ENCODE assay signal across 26 cellular contexts in the genomic region with DNA sequence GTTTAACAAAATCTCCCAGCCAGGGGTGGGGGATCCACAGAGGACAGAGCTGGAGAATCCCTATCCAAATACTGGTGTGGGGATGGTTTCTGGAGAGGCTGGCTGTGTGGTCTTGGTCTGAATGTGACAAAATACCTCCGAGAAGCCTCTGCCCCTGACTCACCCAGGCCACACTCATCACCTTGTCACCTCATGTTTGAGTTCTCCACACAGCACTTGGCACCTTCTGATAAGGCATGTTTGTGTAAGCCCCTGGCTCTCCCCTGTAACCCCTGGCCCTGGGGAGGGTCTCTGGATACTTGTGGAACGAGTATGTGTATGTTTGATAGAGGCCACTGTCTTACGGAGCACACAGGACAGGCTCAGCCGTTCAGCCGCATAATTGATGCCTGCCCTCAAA. TPM values are rescaled to one million over a fixed set of nuclear protein-coding genes. Genes with fewer than 3 reads are reported as not detected.
A peak's percentile ranks its signal among the peaks of the same experiment; 100 is the strongest.
DNase-seq lines count a peak whose midpoint lies in the region; ATAC-seq and TF ChIP-seq lines count a peak whose summit lies in the region.
"Had no signal": no experiment of that assay in that cellular context is flagged by ENCODE, and none has a peak within 500 bp of the region (broad histone marks: within the 10 kb centered on the region; RNA-seq: fewer than 3 reads in every experiment).

No MANE protein-coding gene starts in this region.

- no peaks in the 10 kb centered on the region for H3K9me3 Mint-ChIP-seq in progenitor cell of endocrine pancreas (ENCODE audit: low read depth)
- H3K9me3 Mint-ChIP-seq in natural killer cell treated with Interleukin-12 subunit alpha and Interleukin-12 subunit beta and Interleukin-15 and Interleukin-18, amount 100 ng/mL, for 72 hours, result no peaks in the 10 kb centered on the region
- H3K9me3 Mint-ChIP-seq: CD8-positive, alpha-beta T cell had no signal

- TF ChIP-seq CTCF in GM13976 (IDR thresholded peaks at IDR 0.05; ENCODE audit: borderline replicate concordance, control extremely low read depth, extremely low read depth, insufficient read depth, missing control alignments), result no peak
- no peak for TF ChIP-seq CTCF in RWPE1 (conservative IDR thresholded peaks at IDR 0.05; ENCODE audit: low read depth)
- TF ChIP-seq CTCF in epithelial cell of esophagus (IDR thresholded peaks at IDR 0.05; ENCODE audit: insufficient read depth, low read depth, low read length, missing control alignments), result no peak
- TF ChIP-seq CTCF in progenitor cell of endocrine pancreas (IDR thresholded peaks at IDR 0.05; ENCODE audit: unreplicated experiment), result no peak

- H3K27ac ChIP-seq in RWPE1, result peak overlapping the region; percentile 94
- H3K27ac ChIP-seq: neutrophil, Peyer's patch had no signal

- peaks cover 18% of the 10 kb centered on the region for H3K4me1 Mint-ChIP-seq in progenitor cell of endocrine pancreas (ENCODE audit: low read depth)
- H3K4me1 Mint-ChIP-seq in natural killer cell treated with Interleukin-12 subunit alpha and Interleukin-12 subunit beta and Interleukin-15 and Interleukin-18, amount 100 ng/mL, for 72 hours (ENCODE audit: low read depth in 2 of 2), result peaks cover 0 to 12% of the 10 kb centered on the region in 2 donors

- in situ Hi-C loops in GM13976 (cut with MboI; ENCODE audit: low sequenced_read_pairs, unreplicated experiment), result no loop called here

- POLR2A ChIA-PET in RWPE1 (lab: Yijun Ruan, JAX; ENCODE audit: low non-redundant PET), result no interaction called here

- no peak overlapping the region for H3K4me3 ChIP-seq in epithelial cell of esophagus (ENCODE audit: low read length)
- H3K4me3 ChIP-seq: Peyer's patch, skin epidermis, tibial nerve had no signal

- peak overlapping the region; percentile 71 for H3K27ac Mint-ChIP-seq in progenitor cell of endocrine pancreas
- H3K27ac Mint-ChIP-seq in natural killer cell treated with Interleukin-12 subunit alpha and Interleukin-12 subunit beta and Interleukin-15 and Interleukin-18, amount 100 ng/mL, for 72 hours, result no peak overlapping the region
- H3K27ac Mint-ChIP-seq: CD8-positive, alpha-beta T cell had no signal

- no peak overlapping the region for H3K4me3 Mint-ChIP-seq in progenitor cell of endocrine pancreas (ENCODE audit: low read depth)
- no peak overlapping the region for H3K4me3 Mint-ChIP-seq in natural killer cell treated with Interleukin-12 subunit alpha and Interleukin-12 subunit beta and Interleukin-15 and Interleukin-18, amount 100 ng/mL, for 72 hours
- H3K4me3 Mint-ChIP-seq: CD8-positive, alpha-beta T cell had no signal

- CTCF ChIA-PET in RWPE1 (lab: Yijun Ruan, JAX), result interaction anchor here (0.5 kb wide), 1 partner anchor 34 kb away, joined by 3 read pairs; no protein-coding TSS in a partner anchor

- H3K27me3 Mint-ChIP-seq in progenitor cell of endocrine pancreas, result no peaks in the 10 kb centered on the region
- no peaks in the 10 kb centered on the region for H3K27me3 Mint-ChIP-seq in natural killer cell treated with Interleukin-12 subunit alpha and Interleukin-12 subunit beta and Interleukin-15 and Interleukin-18, amount 100 ng/mL, for 72 hours

- DNase-seq in GM13976 (ENCODE audit: low spot score) (peak; percentile 31), RWPE1 (ENCODE audit: low spot score) (no peak), epithelial cell of esophagus (ENCODE audit: low read depth) (peak; percentile 24), progenitor cell of endocrine pancreas (ENCODE audit: low spot score, unreplicated experiment) (no peak), NCI-H128 (lab: John Stamatoyannopoulos, UW; ENCODE audit: unreplicated experiment) (no peak), GDM1 (lab: John Stamatoyannopoulos, UW) (no peak)
- no peak for DNase-seq in natural killer cell treated with Interleukin-12 subunit alpha and Interleukin-12 subunit beta and Interleukin-15 and Interleukin-18, amount 100 ng/mL, for 72 hours (ENCODE audit: low spot score)
- DNase-seq: activated CD4-positive, alpha-beta T cell treated with anti-CD3 and anti-CD28 coated beads, Interleukin-2, amount 50 U/mL, for 4 hours; activated naive CD4-positive, alpha-beta T cell; anterior cingulate cortex; CD8-positive, alpha-beta T cell; central memory CD4-positive, alpha-beta T cell; NCI-H1105 treated with DMSO at 0.1 percent for 48 hours; NCI-H2081 treated with DMSO at 0.1 percent for 48 hours; NCI-H446; NK-92 treated with Interleukin-12 subunit alpha and Interleukin-12 subunit beta, amount 100 ng/mL, for 24 hours; Peyer's patch; stimulated activated naive CD4-positive, alpha-beta T cell treated with Interleukin-2 at 50 U/mL for 16 hours had no signal

- peaks cover 2% of the 10 kb centered on the region for H3K36me3 Mint-ChIP-seq in progenitor cell of endocrine pancreas (ENCODE audit: insufficient read depth)
- H3K36me3 Mint-ChIP-seq in natural killer cell treated with Interleukin-12 subunit alpha and Interleukin-12 subunit beta and Interleukin-15 and Interleukin-18, amount 100 ng/mL, for 72 hours, result no peaks in the 10 kb centered on the region

- ATAC-seq in natural killer cell treated with Interleukin-12 subunit alpha and Interleukin-12 subunit beta and Interleukin-15 and Interleukin-18, amount 100 ng/mL, for 72 hours, result no peak
- no peak for ATAC-seq in HG03097 (IDR thresholded peaks at IDR 0.05; ENCODE audit: low FRiP score, unreplicated experiment)
- ATAC-seq: CD8-positive, alpha-beta T cell had no signal

RNA-seq across cellular contexts. Expression of a gene that starts 14.7 kb away (rescaled TPM):
- total RNA-seq in progenitor cell of endocrine pancreas, result 170 and 186 TPM in 2 replicates
- total RNA-seq in natural killer cell treated with Interleukin-12 subunit alpha and Interleukin-12 subunit beta and Interleukin-15 and Interleukin-18, amount 100 ng/mL, for 72 hours, result 100 to 1,000 TPM in 1 of 2 donors, 10 to 100 TPM in 1; 74.0 to 110 TPM

RNA-seq across cellular contexts. Expression of a gene that starts 25.9 kb away (rescaled TPM):
- total RNA-seq in progenitor cell of endocrine pancreas, result 94.7 and 97.0 TPM in 2 replicates
- total RNA-seq in natural killer cell treated with Interleukin-12 subunit alpha and Interleukin-12 subunit beta and Interleukin-15 and Interleukin-18, amount 100 ng/mL, for 72 hours, result 10 to 100 TPM; 65.3 to 68.8 TPM

RNA-seq across cellular contexts. Expression of a gene that starts 27.8 kb away (rescaled TPM):
- 117 and 120 TPM in 2 replicates for total RNA-seq in progenitor cell of endocrine pancreas
- 100 to 1,000 TPM; 109 to 167 TPM for total RNA-seq in natural killer cell treated with Interleukin-12 subunit alpha and Interleukin-12 subunit beta and Interleukin-15 and Interleukin-18, amount 100 ng/mL, for 72 hours

RNA-seq across cellular contexts. Expression of a gene that starts 38.8 kb away (rescaled TPM):
- total RNA-seq in progenitor cell of endocrine pancreas, result not detected in 2 replicates
- under 1 TPM in 1 of 2 donors, not detected in 1; 0.28 TPM for total RNA-seq in natural killer cell treated with Interleukin-12 subunit alpha and Interleukin-12 subunit beta and Interleukin-15 and Interleukin-18, amount 100 ng/mL, for 72 hours
- total RNA-seq: epithelial cell of proximal tubule, frontal cortex, LHCN-M2, lung microvascular endothelial cell had no signal

RNA-seq across cellular contexts. Expression of a gene that starts 48.1 kb away (rescaled TPM):
- total RNA-seq in progenitor cell of endocrine pancreas, result 66.5 and 77.4 TPM in 2 replicates
- 10 to 100 TPM; 29.9 to 31.7 TPM for total RNA-seq in natural killer cell treated with Interleukin-12 subunit alpha and Interleukin-12 subunit beta and Interleukin-15 and Interleukin-18, amount 100 ng/mL, for 72 hours

Comparison
In these comparisons a context has a peak if more than half of its experiments do, and no peak if none do; other contexts are left out.
1. DNase-seq: peak in GM13976 (single experiment) and epithelial cell of esophagus (single experiment); none in RWPE1 (single experiment), progenitor cell of endocrine pancreas (single experiment), NCI-H128 (single experiment), GDM1 (single experiment) and natural killer cell treated with Interleukin-12 subunit alpha and Interleukin-12 subunit beta and Interleukin-15 and Interleukin-18, amount 100 ng/mL, for 72 hours (single experiment).